Comparison of ENCODE assay signal across 30 cellular contexts in the genomic region with DNA sequence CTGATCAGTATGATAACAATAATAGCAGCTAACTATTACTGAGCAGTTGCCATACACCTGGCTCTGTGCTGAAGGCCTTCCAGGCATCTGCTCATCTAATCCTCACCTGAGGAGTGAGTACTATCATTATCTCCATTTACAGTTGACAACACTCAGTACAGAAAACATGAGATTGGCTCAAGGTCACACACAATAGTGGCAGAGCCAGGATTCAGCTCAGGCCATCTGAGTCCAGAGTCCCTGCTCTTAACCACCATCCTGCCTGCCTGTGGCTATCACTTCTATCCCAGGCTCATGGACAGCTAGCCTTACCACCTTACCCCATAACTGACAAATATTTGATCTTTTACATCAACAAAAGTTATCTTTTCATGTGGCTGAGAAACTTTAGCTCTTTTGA.
"Had no signal": no experiment of that assay in that cellular context is flagged by ENCODE, and none has a peak within 500 bp of the region (broad histone marks: within the 10 kb centered on the region; RNA-seq: fewer than 3 reads in every experiment).

No MANE protein-coding gene starts in this region.

- H3K27me3 ChIP-seq: adrenal gland, body of pancreas had no signal

- H3K9me3 ChIP-seq: adrenal gland, body of pancreas had no signal

- H3K4me1 ChIP-seq: adrenal gland, body of pancreas had no signal

- H3K4me1 Mint-ChIP-seq: activated CD8-positive, alpha-beta memory T cell treated with anti-CD3 and anti-CD28 coated beads, Interleukin-2, amount 10 ng/mL, durations not matched to agents 7 days and 5 days; activated naive CD4-positive, alpha-beta T cell treated with anti-CD3 and anti-CD28 coated beads, Interleukin-2, amount 50 U/mL, for 24 hours had no signal

- H3K9me3 Mint-ChIP-seq: activated CD4-positive, alpha-beta memory T cell treated with anti-CD3 and anti-CD28 coated beads for 36 hours; activated CD4-positive, alpha-beta T cell treated with anti-CD3 and anti-CD28 coated beads, Interleukin-2, amount 10 ng/mL, durations not matched to agents 24 days and 14 days; activated naive CD4-positive, alpha-beta T cell treated with anti-CD3 and anti-CD28 coated beads for 36 hours; activated naive CD4-positive, alpha-beta T cell treated with anti-CD3 and anti-CD28 coated beads, Interleukin-2, amount 50 U/mL, for 24 hours; activated naive CD8-positive, alpha-beta T cell treated with anti-CD3 and anti-CD28 coated beads for 36 hours; activated naive CD8-positive, alpha-beta T cell treated with anti-CD3 and anti-CD28 coated beads, Interleukin-2, amount 50 U/mL, for 24 hours; activated T-helper 1 cell treated with anti-CD3 and anti-CD28 coated beads, Interleukin-12 subunit alpha, Interleukin-12 subunit beta, Interleukin-2, Interleukin-4 antibody, amounts not matched to agents 30 ng/mL and 10 ng/mL and 1 ng/mL, durations not matched to agents 14 hours and 24 hours and 36 hours; activated T-helper 2 cell treated with anti-CD3 and anti-CD28 coated beads, Interferon-gamma antibody, Interleukin-2, Interleukin-4, amounts not matched to agents 10 μg/mL and 5 μg/mL and 100 μg/mL, durations not matched to agents 14 hours and 24 hours and 36 hours; T-helper 2 cell treated with Interferon-gamma antibody and Interleukin-4, amounts not matched to agents 5 μg/mL and 100 μg/mL, for 36 hours had no signal

- DNase-seq: activated CD4-positive, alpha-beta memory T cell treated with anti-CD3 and anti-CD28 coated beads for 36 hours; activated CD4-positive, alpha-beta T cell treated with anti-CD3 and anti-CD28 coated beads for 36 hours; activated CD4-positive, alpha-beta T cell treated with anti-CD3 and anti-CD28 coated beads, Interleukin-2, amount 10 ng/mL, durations not matched to agents 24 days and 14 days; activated CD4-positive, CD25-positive, alpha-beta regulatory T cell; activated CD4-positive, CD25-positive, alpha-beta regulatory T cell treated with anti-CD3 and anti-CD28 coated beads, Interleukin-2, amount 50 U/mL, for 72 hours; activated CD8-positive, alpha-beta memory T cell treated with anti-CD3 and anti-CD28 coated beads, Interleukin-2, amount 10 ng/mL, durations not matched to agents 7 days and 5 days; activated CD8-positive, alpha-beta memory T cell treated with anti-CD3 and anti-CD28 coated beads, Interleukin-2, amount 50 U/mL, for 4 hours; activated CD8-positive, alpha-beta T cell treated with anti-CD3 and anti-CD28 coated beads, Interleukin-2, amount 10 ng/mL, durations not matched to agents 7 days and 5 days; activated effector memory CD4-positive, alpha-beta T cell treated with anti-CD3 and anti-CD28 coated beads, Interleukin-2, amount 50 U/mL, for 16 hours; activated naive CD4-positive, alpha-beta T cell treated with anti-CD3 and anti-CD28 coated beads for 36 hours; activated naive CD8-positive, alpha-beta T cell treated with anti-CD3 and anti-CD28 coated beads for 36 hours; activated naive CD8-positive, alpha-beta T cell treated with anti-CD3 and anti-CD28 coated beads, Interleukin-2, amount 50 U/mL, for 24 hours; activated T-cell treated with anti-CD3 and anti-CD28 coated beads, Interleukin-2, amount 50 U/mL, for 1 hour; activated T-cell treated with anti-CD3 and anti-CD28 coated beads, Interleukin-2, amount 50 U/mL, for 48 hours; adrenal gland; amygdala; aorta; body of pancreas; caudate nucleus; cortex of kidney; dermis blood vessel endothelial cell; effector CD4-positive, alpha-beta T cell; foreskin fibroblast; head of caudate nucleus; T-helper 17 cell; T1000 had no signal

- H3K4me3 Mint-ChIP-seq: activated CD4-positive, alpha-beta memory T cell treated with anti-CD3 and anti-CD28 coated beads for 36 hours; activated CD4-positive, alpha-beta T cell treated with anti-CD3 and anti-CD28 coated beads for 36 hours; activated CD4-positive, alpha-beta T cell treated with anti-CD3 and anti-CD28 coated beads, Interleukin-2, amount 10 ng/mL, durations not matched to agents 24 days and 14 days; activated CD8-positive, alpha-beta memory T cell treated with anti-CD3 and anti-CD28 coated beads, Interleukin-2, amount 10 ng/mL, durations not matched to agents 7 days and 5 days; activated CD8-positive, alpha-beta T cell treated with anti-CD3 and anti-CD28 coated beads, Interleukin-2, amount 10 ng/mL, durations not matched to agents 7 days and 5 days; activated naive CD4-positive, alpha-beta T cell treated with anti-CD3 and anti-CD28 coated beads for 36 hours; activated naive CD4-positive, alpha-beta T cell treated with anti-CD3 and anti-CD28 coated beads, Interleukin-2, amount 50 U/mL, for 24 hours; activated naive CD8-positive, alpha-beta T cell treated with anti-CD3 and anti-CD28 coated beads for 36 hours; activated naive CD8-positive, alpha-beta T cell treated with anti-CD3 and anti-CD28 coated beads, Interleukin-2, amount 50 U/mL, for 24 hours; activated T-helper 1 cell treated with anti-CD3 and anti-CD28 coated beads, Interleukin-12 subunit alpha, Interleukin-12 subunit beta, Interleukin-2, Interleukin-4 antibody, amounts not matched to agents 30 ng/mL and 10 ng/mL and 1 ng/mL, durations not matched to agents 14 hours and 24 hours and 36 hours; T-helper 17 cell; T-helper 2 cell treated with Interferon-gamma antibody and Interleukin-4, amounts not matched to agents 5 μg/mL and 100 μg/mL, for 36 hours had no signal

- H3K27ac Mint-ChIP-seq: activated CD4-positive, alpha-beta memory T cell treated with anti-CD3 and anti-CD28 coated beads for 36 hours; activated CD4-positive, alpha-beta T cell treated with anti-CD3 and anti-CD28 coated beads for 36 hours; activated CD4-positive, alpha-beta T cell treated with anti-CD3 and anti-CD28 coated beads, Interleukin-2, amount 10 ng/mL, durations not matched to agents 24 days and 14 days; activated CD8-positive, alpha-beta memory T cell treated with anti-CD3 and anti-CD28 coated beads, Interleukin-2, amount 10 ng/mL, durations not matched to agents 7 days and 5 days; activated CD8-positive, alpha-beta T cell treated with anti-CD3 and anti-CD28 coated beads, Interleukin-2, amount 10 ng/mL, durations not matched to agents 7 days and 5 days; activated naive CD4-positive, alpha-beta T cell treated with anti-CD3 and anti-CD28 coated beads for 36 hours; activated naive CD4-positive, alpha-beta T cell treated with anti-CD3 and anti-CD28 coated beads, Interleukin-2, amount 50 U/mL, for 24 hours; activated naive CD8-positive, alpha-beta T cell treated with anti-CD3 and anti-CD28 coated beads for 36 hours; activated naive CD8-positive, alpha-beta T cell treated with anti-CD3 and anti-CD28 coated beads, Interleukin-2, amount 50 U/mL, for 24 hours; activated T-helper 1 cell treated with anti-CD3 and anti-CD28 coated beads, Interleukin-12 subunit alpha, Interleukin-12 subunit beta, Interleukin-2, Interleukin-4 antibody, amounts not matched to agents 30 ng/mL and 10 ng/mL and 1 ng/mL, durations not matched to agents 14 hours and 24 hours and 36 hours; activated T-helper 2 cell treated with anti-CD3 and anti-CD28 coated beads, Interferon-gamma antibody, Interleukin-2, Interleukin-4, amounts not matched to agents 10 μg/mL and 5 μg/mL and 100 μg/mL, durations not matched to agents 14 hours and 24 hours and 36 hours; T-helper 17 cell; T-helper 2 cell treated with Interferon-gamma antibody and Interleukin-4, amounts not matched to agents 5 μg/mL and 100 μg/mL, for 36 hours had no signal

- H3K27me3 Mint-ChIP-seq: activated CD4-positive, alpha-beta T cell treated with anti-CD3 and anti-CD28 coated beads for 36 hours; activated CD8-positive, alpha-beta memory T cell treated with anti-CD3 and anti-CD28 coated beads, Interleukin-2, amount 10 ng/mL, durations not matched to agents 7 days and 5 days; activated naive CD4-positive, alpha-beta T cell treated with anti-CD3 and anti-CD28 coated beads, Interleukin-2, amount 50 U/mL, for 24 hours; activated naive CD8-positive, alpha-beta T cell treated with anti-CD3 and anti-CD28 coated beads for 36 hours; activated naive CD8-positive, alpha-beta T cell treated with anti-CD3 and anti-CD28 coated beads, Interleukin-2, amount 50 U/mL, for 24 hours had no signal

- H3K4me3 ChIP-seq: adrenal gland, body of pancreas had no signal

- H3K36me3 Mint-ChIP-seq: activated CD4-positive, alpha-beta memory T cell treated with anti-CD3 and anti-CD28 coated beads for 36 hours; activated CD8-positive, alpha-beta memory T cell treated with anti-CD3 and anti-CD28 coated beads, Interleukin-2, amount 10 ng/mL, durations not matched to agents 7 days and 5 days; activated naive CD4-positive, alpha-beta T cell treated with anti-CD3 and anti-CD28 coated beads, Interleukin-2, amount 50 U/mL, for 24 hours; activated naive CD8-positive, alpha-beta T cell treated with anti-CD3 and anti-CD28 coated beads for 36 hours had no signal

- H3K36me3 ChIP-seq: adrenal gland had no signal

- H3K27ac ChIP-seq: adrenal gland, body of pancreas had no signal
